9 cellular contexts compared by ENCODE assay signal in genomic region chr3:133464573-133464972, GRCh38.
DNase-seq lines count a peak whose midpoint lies in the region; ATAC-seq, FAIRE-seq and TF ChIP-seq lines count a peak whose summit lies in the region.
"Had no signal": no experiment of that assay in that cellular context is flagged by ENCODE, and none has a peak within 500 bp of the region (broad histone marks: within the 10 kb centered on the region; RNA-seq: fewer than 3 reads in every experiment).

No MANE protein-coding gene starts in this region.

- FAIRE-seq in HepG2 (lab: Jason Lieb, UNC): no peak

- H3K27ac ChIP-seq in liver (ENCODE audit: low read depth in 1 of 2, low read length in 2 of 2) (no peak overlapping the region), HepG2 (ENCODE audit: extremely low read length, insufficient read depth, low read length) (no peak overlapping the region), suprapubic skin (no peak overlapping the region)

- no peak for DNase-seq in HepG2 (ENCODE audit: low spot score)
- peak; percentile 45 to 73 for DNase-seq in NCI-H524 (lab: John Stamatoyannopoulos, UW)
- peak; percentile 24 to 40 for DNase-seq in dermis microvascular lymphatic vessel endothelial cell (ENCODE audit: low read depth in 2 of 2)
- no peak for DNase-seq in activated CD4-positive, alpha-beta memory T cell treated with anti-CD3 and anti-CD28 coated beads, Interleukin-2, amount 10 ng/mL, durations not matched to agents 7 days and 5 days
- DNase-seq in suprapubic skin (ENCODE audit: low spot score in 2 of 2): no peak
- no peak for DNase-seq in activated CD4-positive, alpha-beta T cell treated with anti-CD3 and anti-CD28 coated beads, Interleukin-2, amount 50 U/mL, for 4 hours

- H3K9ac ChIP-seq in liver (ENCODE audit: low read depth in 1 of 2, low read length in 2 of 2) (no peak overlapping the region), HepG2 (ENCODE audit: insufficient read depth, low read depth, low read length) (no peak overlapping the region)

- H3K4me1 Mint-ChIP-seq in activated CD4-positive, alpha-beta memory T cell treated with anti-CD3 and anti-CD28 coated beads, Interleukin-2, amount 10 ng/mL, durations not matched to agents 7 days and 5 days: peaks cover 32% of the 10 kb centered on the region

- H3K36me3 ChIP-seq in liver (ENCODE audit: control insufficient read depth in 4 of 4, insufficient read depth in 3 of 4, low read depth in 1 of 4, low read length in 3 of 4) (no peaks in the 10 kb centered on the region), HepG2 (replicated peaks in 1 of 2; ENCODE audit: control insufficient read depth in 1 of 2, insufficient read depth in 2 of 2, low read length in 2 of 2) (no peaks in the 10 kb centered on the region), suprapubic skin (no peaks in the 10 kb centered on the region)

- 92% methylated on average over 1 of the region's 1 CpG for WGBS in liver
- 83% methylated on average over 1 of the region's 1 CpG for WGBS in HepG2 (ENCODE audit: low lambda C conversion rate)
- WGBS in suprapubic skin: 55% methylated on average over 1 of the region's 1 CpG

- no peaks in the 10 kb centered on the region for H3K79me2 ChIP-seq in HepG2 (ENCODE audit: insufficient read depth, low read length)

- H3K27me3 ChIP-seq in liver (ENCODE audit: control insufficient read depth in 4 of 4, insufficient read depth in 4 of 4, low read length in 3 of 4) (peaks cover 0 to 6% (median 0%) of the 10 kb centered on the region in 4 donors), HepG2 (ENCODE audit: control insufficient read depth in 1 of 2, insufficient read depth in 2 of 2, low read length in 2 of 2) (peaks cover 0 to 5% of the 10 kb centered on the region in 2 experiments; a peak in 1 of 5 replicates), suprapubic skin (no peaks in the 10 kb centered on the region)

- peak; percentile 21 for TF ChIP-seq CTCF in liver (IDR thresholded peaks at IDR 0.05; ENCODE audit: low read depth, low read length, missing input control)
- TF ChIP-seq CTCF in HepG2 (CRISPR knock-in tag; IDR thresholded peaks at IDR 0.05): no peak
- no peak for TF ChIP-seq CTCF in suprapubic skin (IDR thresholded peaks at IDR 0.05)

- H4K20me1 ChIP-seq in HepG2 (ENCODE audit: insufficient read depth, low read length): no peaks in the 10 kb centered on the region

- H3K36me3 Mint-ChIP-seq in activated CD4-positive, alpha-beta memory T cell treated with anti-CD3 and anti-CD28 coated beads, Interleukin-2, amount 10 ng/mL, durations not matched to agents 7 days and 5 days (ENCODE audit: low read depth): no peaks in the 10 kb centered on the region
- H3K36me3 Mint-ChIP-seq: stimulated activated memory B cell treated with anti-CD40 and anti-IgM and Interleukin-4, amounts not matched to agents 10 μg/mL and 1 μg/mL and 100 μg/mL, for 72 hours had no signal

- POLR2A ChIA-PET in HepG2 (lab: Yijun Ruan, JAX): interaction anchor here (1.6 kb wide), 1 partner anchor 109 kb away, joined by 4 read pairs; the partner anchor contains the start of gene CDV3
- POLR2A ChIA-PET in activated CD4-positive, alpha-beta memory T cell treated with anti-CD3 and anti-CD28 coated beads, Interleukin-2, amount 10 ng/mL, durations not matched to agents 7 days and 5 days (lab: Charles Lee): no interaction called here

- TF ChIP-seq EP300 in HepG2 (IDR thresholded peaks at IDR 0.05; ENCODE audit: low read depth in 2 of 2, low read length in 2 of 2) (no peak), HepG2 (CRISPR knock-in tag; IDR thresholded peaks at IDR 0.05; ENCODE audit: borderline replicate concordance) (no peak), suprapubic skin (IDR thresholded peaks at IDR 0.05) (no peak)

- no peak overlapping the region for H3K4me2 ChIP-seq in HepG2 (ENCODE audit: low read depth, low read length)

- no TSS peak for BruUV-seq in HepG2 (replicated peaks; lab: Mats Ljungman, UMichigan)

- no peak for ATAC-seq in HepG2
- no peak for ATAC-seq in GM19328 (IDR thresholded peaks at IDR 0.05; ENCODE audit: unreplicated experiment)
- ATAC-seq: stimulated activated memory B cell treated with anti-CD40 and anti-IgM and Interleukin-4, amounts not matched to agents 10 μg/mL and 1 μg/mL and 100 μg/mL, for 72 hours had no signal

- H3K9me3 ChIP-seq in liver (ENCODE audit: control insufficient read depth in 4 of 4, low read length in 3 of 4) (no peaks in the 10 kb centered on the region), HepG2 (ENCODE audit: low read length) (no peaks in the 10 kb centered on the region), suprapubic skin (no peaks in the 10 kb centered on the region)

- intact Hi-C loops in HepG2 (cut with micrococcal nuclease; ENCODE audit: unreplicated experiment): no loop called here

- CTCF ChIA-PET in HepG2 (lab: Yijun Ruan, JAX; ENCODE audit: low intra/inter-chr PET ratio, low total read pairs): no interaction called here
- CTCF ChIA-PET in activated CD4-positive, alpha-beta memory T cell treated with anti-CD3 and anti-CD28 coated beads, Interleukin-2, amount 10 ng/mL, durations not matched to agents 7 days and 5 days (lab: Charles Lee): no interaction called here

- H3K4me3 ChIP-seq in liver (ENCODE audit: low read depth in 1 of 3, low read length in 3 of 3): no peak overlapping the region
- H3K4me3 ChIP-seq in HepG2 (replicated peaks in 1 of 3; ENCODE audit: insufficient read depth in 1 of 3, low read depth in 2 of 3, low read length in 3 of 3): no peak overlapping the region
- H3K4me3 ChIP-seq in suprapubic skin: no peak overlapping the region

- H3K4me1 ChIP-seq in liver (ENCODE audit: control insufficient read depth in 4 of 4, insufficient read depth in 4 of 4, low read length in 3 of 4): peaks cover 2 to 16% (median 13%) of the 10 kb centered on the region in 4 donors
- peaks cover 42% of the 10 kb centered on the region for H3K4me1 ChIP-seq in HepG2 (ENCODE audit: insufficient read depth, low read length)
- H3K4me1 ChIP-seq in suprapubic skin: peaks cover 50% of the 10 kb centered on the region

- no peak for TF ChIP-seq POLR2A in HepG2 (IDR thresholded peaks at IDR 0.05; ENCODE audit: insufficient read depth in 1 of 2, low read depth in 2 of 2, low read length in 2 of 2)
- no peak for TF ChIP-seq POLR2A in suprapubic skin (IDR thresholded peaks at IDR 0.05)

- in situ Hi-C loops in HepG2 (cut with HindIII; ENCODE audit: extremely low pct_ligation_motif_present, low pct_unique_long_range_greater_than_20kb): loop anchor here (10.0 kb wide), 1 partner anchor 110 kb away; the partner anchor contains the start of gene CDV3

- H3K4me3 Mint-ChIP-seq in activated CD4-positive, alpha-beta memory T cell treated with anti-CD3 and anti-CD28 coated beads, Interleukin-2, amount 10 ng/mL, durations not matched to agents 7 days and 5 days: no peak overlapping the region
- H3K4me3 Mint-ChIP-seq: stimulated activated memory B cell treated with anti-CD40 and anti-IgM and Interleukin-4, amounts not matched to agents 10 μg/mL and 1 μg/mL and 100 μg/mL, for 72 hours had no signal

- no peak overlapping the region for H2AFZ ChIP-seq in HepG2 (ENCODE audit: low read length)

- H3K27ac Mint-ChIP-seq in activated CD4-positive, alpha-beta memory T cell treated with anti-CD3 and anti-CD28 coated beads, Interleukin-2, amount 10 ng/mL, durations not matched to agents 7 days and 5 days: no peak overlapping the region

- TF ChIP-seq RAD21 in liver (IDR thresholded peaks at IDR 0.05) (peak; percentile 53 to 56), HepG2 (CRISPR knock-in tag; IDR thresholded peaks at IDR 0.05) (no peak)

- no peaks in the 10 kb centered on the region for H3K27me3 Mint-ChIP-seq in activated CD4-positive, alpha-beta memory T cell treated with anti-CD3 and anti-CD28 coated beads, Interleukin-2, amount 10 ng/mL, durations not matched to agents 7 days and 5 days
- H3K27me3 Mint-ChIP-seq: stimulated activated memory B cell treated with anti-CD40 and anti-IgM and Interleukin-4, amounts not matched to agents 10 μg/mL and 1 μg/mL and 100 μg/mL, for 72 hours had no signal

- H3K9me3 Mint-ChIP-seq in activated CD4-positive, alpha-beta memory T cell treated with anti-CD3 and anti-CD28 coated beads, Interleukin-2, amount 10 ng/mL, durations not matched to agents 7 days and 5 days: no peaks in the 10 kb centered on the region
- H3K9me3 Mint-ChIP-seq: stimulated activated memory B cell treated with anti-CD40 and anti-IgM and Interleukin-4, amounts not matched to agents 10 μg/mL and 1 μg/mL and 100 μg/mL, for 72 hours had no signal

TF ChIP-seq in liver, 16 proteins besides CTCF, POLR2A, EP300 and RAD21 (continues in another document):
- no peak for TF ChIP-seq ZBTB33 (IDR thresholded peaks at IDR 0.05)
- TF ChIP-seq JUND (IDR thresholded peaks at IDR 0.05): no peak
- TF ChIP-seq FOXA2 (IDR thresholded peaks at IDR 0.05): no peak

TF ChIP-seq in HepG2, 621 proteins besides CTCF, POLR2A, EP300 and RAD21 (continues in another document):
- no peak for TF ChIP-seq HOXA5 (CRISPR knock-in tag; IDR thresholded peaks at IDR 0.05)

Comparison
In these comparisons a context has a peak if more than half of its experiments do, and no peak if none do; other contexts are left out.
1. DNase-seq: peak in NCI-H524 (2 of 2) and dermis microvascular lymphatic vessel endothelial cell (2 of 2); none in HepG2 (single experiment), activated CD4-positive, alpha-beta memory T cell treated with anti-CD3 and anti-CD28 coated beads, Interleukin-2, amount 10 ng/mL, durations not matched to agents 7 days and 5 days (single experiment), suprapubic skin (0 of 2) and activated CD4-positive, alpha-beta T cell treated with anti-CD3 and anti-CD28 coated beads, Interleukin-2, amount 50 U/mL, for 4 hours (0 of 2).